In the genomic region with DNA sequence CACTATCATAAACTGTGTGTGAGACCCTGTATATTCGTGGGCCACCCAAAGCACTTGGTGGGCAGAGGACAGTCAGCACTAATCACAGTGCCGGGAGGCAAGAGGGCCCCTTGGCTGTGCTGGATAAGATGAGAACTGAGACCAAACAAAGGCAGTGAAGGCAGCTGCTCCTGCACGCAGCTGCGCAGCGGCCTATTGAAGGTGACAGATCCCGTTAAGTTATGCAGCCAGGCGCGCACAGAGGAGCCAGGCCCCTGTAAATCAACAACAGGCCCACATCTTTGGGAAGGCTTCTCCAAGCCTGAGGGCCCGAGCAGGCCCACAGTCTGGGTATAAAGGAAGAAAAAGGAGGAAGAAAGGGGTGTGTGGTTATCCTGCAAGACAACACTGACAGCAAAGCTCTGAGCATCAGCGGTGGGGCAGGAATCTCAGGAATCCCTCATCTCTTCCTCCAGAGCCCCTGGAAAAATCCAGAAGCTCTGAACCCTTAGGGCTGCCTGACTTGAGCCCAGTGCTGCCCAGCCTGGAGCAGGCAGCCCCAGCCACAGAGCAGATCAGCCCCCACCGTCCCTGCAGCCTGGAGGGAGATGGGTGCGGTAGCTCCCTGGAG, we compare ENCODE assay signal across 18 cellular contexts.
DNase-seq lines count a peak whose midpoint lies in the region; ATAC-seq and TF ChIP-seq lines count a peak whose summit lies in the region.
"Had no signal": no experiment of that assay in that cellular context is flagged by ENCODE, and none has a peak within 500 bp of the region (broad histone marks: within the 10 kb centered on the region; RNA-seq: fewer than 3 reads in every experiment).

No MANE protein-coding gene starts in this region.

- H3K4me2 ChIP-seq in smooth muscle cell = no peak overlapping the region
- H3K4me2 ChIP-seq: PC-9 had no signal

- POLR2A ChIA-PET in GM10248 (lab: Yijun Ruan, JAX) = no interaction called here

- H3F3A ChIP-seq in smooth muscle cell (ENCODE audit: low read depth) = no peaks in the 10 kb centered on the region

- no peaks in the 10 kb centered on the region for H3K9me3 ChIP-seq in SJSA1 (replicated peaks)
- H3K9me3 ChIP-seq in smooth muscle cell (replicated peaks; ENCODE audit: low read depth) = no peaks in the 10 kb centered on the region

- DNase-seq in NCI-H82 (lab: John Stamatoyannopoulos, UW) (peak; percentile 15), NCI-H82 treated with DMSO at 0.1 percent for 48 hours (lab: John Stamatoyannopoulos, UW; ENCODE audit: unreplicated experiment) (no peak), SJSA1 (ENCODE audit: low read depth in 1 of 2, low spot score in 2 of 2) (peak; percentile 95 to 97), left lobe of liver (ENCODE audit: low spot score) (peak; percentile 28), smooth muscle cell (lab: John Stamatoyannopoulos, UW; ENCODE audit: unreplicated experiment) (no peak), GM10248 (ENCODE audit: extremely low spot score) (no peak)
- DNase-seq in activated naive CD4-positive, alpha-beta T cell (lab: John Stamatoyannopoulos, UW) = no peak
- DNase-seq: activated naive CD4-positive, alpha-beta T cell treated with anti-CD3 and anti-CD28 coated beads, Interleukin-2, amount 50 U/mL, for 16 hours; CD8-positive, alpha-beta memory T cell; effector memory CD4-positive, alpha-beta T cell; naive thymus-derived CD8-positive, alpha-beta T cell; NCI-H2081 treated with DMSO at 0.1 percent for 48 hours; PC-9; right cardiac atrium; stimulated activated CD8-positive, alpha-beta memory T cell treated with anti-CD3 and anti-CD28 coated beads, Interleukin-4, amount 100 ng/mL, for 48 hours had no signal

- WGBS in smooth muscle cell (ENCODE audit: low lambda C conversion rate) = 38% methylated on average over 12 of the region's 12 CpGs

- peak overlapping the region; percentile 91 for H3K27ac ChIP-seq in SJSA1
- no peak overlapping the region for H3K27ac ChIP-seq in smooth muscle cell (ENCODE audit: low read depth)
- H3K27ac ChIP-seq: breast epithelium, PC-9, VCaP had no signal

- H3K4me1 ChIP-seq in SJSA1 (replicated peaks) = peaks cover 62% of the 10 kb centered on the region
- peaks cover 23% of the 10 kb centered on the region for H3K4me1 ChIP-seq in smooth muscle cell (ENCODE audit: low read depth)
- H3K4me1 ChIP-seq: breast epithelium had no signal

- no peak for ATAC-seq in left lobe of liver
- no peak for ATAC-seq in HG02642 (IDR thresholded peaks at IDR 0.05; ENCODE audit: poor library complexity, unreplicated experiment)
- ATAC-seq: naive thymus-derived CD8-positive, alpha-beta T cell; right cardiac atrium had no signal

- H4K20me1 ChIP-seq in smooth muscle cell (ENCODE audit: low read depth) = no peaks in the 10 kb centered on the region

- H3K79me2 ChIP-seq in smooth muscle cell (ENCODE audit: low read depth) = no peaks in the 10 kb centered on the region

- H3K9ac ChIP-seq in smooth muscle cell (ENCODE audit: low read depth) = no peak overlapping the region

- peak overlapping the region; percentile 65 for H2AFZ ChIP-seq in smooth muscle cell (ENCODE audit: low read depth)
- H2AFZ ChIP-seq: PC-9 had no signal

- no peaks in the 10 kb centered on the region for H3K36me3 ChIP-seq in SJSA1
- no peaks in the 10 kb centered on the region for H3K36me3 ChIP-seq in smooth muscle cell (ENCODE audit: low read depth)
- H3K36me3 ChIP-seq: breast epithelium had no signal

- TF ChIP-seq CTCF in smooth muscle cell (IDR thresholded peaks at IDR 0.05; ENCODE audit: borderline replicate concordance, insufficient read depth, poor library complexity, severe bottlenecking) = no peak
- no peak for TF ChIP-seq CTCF in GM10248 (IDR thresholded peaks at IDR 0.05; ENCODE audit: control extremely low read depth, extremely low read depth, low read depth, missing control alignments)

- H3K27me3 ChIP-seq in SJSA1 (replicated peaks) = no peaks in the 10 kb centered on the region
- H3K27me3 ChIP-seq in smooth muscle cell (ENCODE audit: low read depth) = no peaks in the 10 kb centered on the region
- H3K27me3 ChIP-seq: breast epithelium had no signal

- H3K4me3 ChIP-seq in SJSA1 = no peak overlapping the region
- H3K4me3 ChIP-seq in smooth muscle cell = no peak overlapping the region
- H3K4me3 ChIP-seq: breast epithelium, PC-9 had no signal

- CTCF ChIA-PET in GM10248 (lab: Yijun Ruan, JAX) = interaction anchor here (1.4 kb wide), 1 partner anchor 1022 kb away, joined by 4 read pairs; no protein-coding TSS in a partner anchor

Comparison
In these comparisons a context has a peak if more than half of its experiments do, and no peak if none do; other contexts are left out.
1. DNase-seq: peak in NCI-H82 (single experiment), SJSA1 (2 of 2) and left lobe of liver (single experiment); none in NCI-H82 treated with DMSO at 0.1 percent for 48 hours (single experiment), smooth muscle cell (single experiment), GM10248 (single experiment) and activated naive CD4-positive, alpha-beta T cell (0 of 4).